In genomic region chr10:19945275-19945674, GRCh38 we compare ENCODE assay signal across 12 cellular contexts.
DNase-seq lines count a peak whose midpoint lies in the region; TF ChIP-seq lines count a peak whose summit lies in the region.
"Had no signal": no experiment of that assay in that cellular context is flagged by ENCODE, and none has a peak within 500 bp of the region (broad histone marks: within the 10 kb centered on the region; RNA-seq: fewer than 3 reads in every experiment).

No MANE protein-coding gene starts in this region.

- intact Hi-C loops in dorsolateral prefrontal cortex (cut with DNase I), result no loop called here
- intact Hi-C loops in testis (cut with DNase I; ENCODE audit: low total_unique reads), result no loop called here

- H3K4me1 ChIP-seq in testis, result peaks cover 35% of the 10 kb centered on the region

- no peaks in the 10 kb centered on the region for H3K27me3 ChIP-seq in dorsolateral prefrontal cortex
- H3K27me3 ChIP-seq in testis, result no peaks in the 10 kb centered on the region

- no peak for TF ChIP-seq CTCF in dorsolateral prefrontal cortex (IDR thresholded peaks at IDR 0.05 in 54 of 56, conservative IDR thresholded peaks at IDR 0.05 in 2 of 56; ENCODE audit: low read depth in 1 of 56, partially characterized antibody in 56 of 56)
- TF ChIP-seq CTCF in testis (IDR thresholded peaks at IDR 0.05), result no peak

- H3K36me3 ChIP-seq in testis (ENCODE audit: low read depth, missing control alignments), result no peaks in the 10 kb centered on the region

- no peak for TF ChIP-seq POLR2A in testis (IDR thresholded peaks at IDR 0.05)

- H3K27ac ChIP-seq in dorsolateral prefrontal cortex (peak overlapping the region in 52 of 59 donors; percentile 3 to 79 (median 44)), testis (peak overlapping the region in 1 of 2 donors; percentile 18)
- H3K27ac ChIP-seq: RWPE1 had no signal

- H3K4me3 ChIP-seq in dorsolateral prefrontal cortex, result no peak overlapping the region
- H3K4me3 ChIP-seq in testis, result no peak overlapping the region

- in situ Hi-C loops in ACHN (cut with HindIII; ENCODE audit: low pct_ligation_motif_present, low pct_unique_long_range_greater_than_20kb, low sequenced_read_pairs), result no loop called here

- WGBS in testis, 2 donors, result 41 to 48% methylated on average over 2 of the region's 2 CpGs

- H3K9me3 ChIP-seq in testis, result no peaks in the 10 kb centered on the region

- peak; percentile 76 to 92 for DNase-seq in NCI-H446 (lab: John Stamatoyannopoulos, UW)
- peak in 1 of 10 donors; percentile 23 for DNase-seq in dorsolateral prefrontal cortex
- DNase-seq in mucosa of gallbladder (ENCODE audit: low spot score), result peak; percentile 45
- DNase-seq in testis, result peak; percentile 41
- DNase-seq in SKM-1 treated with dmso at 0.1 percent for 144 hours (lab: John Stamatoyannopoulos, UW; ENCODE audit: unreplicated experiment), result no peak
- no peak for DNase-seq in NOMO-1 (lab: John Stamatoyannopoulos, UW; ENCODE audit: unreplicated experiment in 2 of 2)
- no peak for DNase-seq in HPDE6-E6E7 (ENCODE audit: extremely low spot score)
- DNase-seq in ACHN, result no peak
- DNase-seq: activated CD4-positive, alpha-beta T cell treated with anti-CD3 and anti-CD28 coated beads, Interleukin-2, amount 50 U/mL, for 4 hours; DND-41; NCI-H82 had no signal

Comparison
In these comparisons a context has a peak if more than half of its experiments do, and no peak if none do; other contexts are left out.
1. DNase-seq: peak in NCI-H446 (2 of 2), mucosa of gallbladder (single experiment) and testis (single experiment); none in SKM-1 treated with dmso at 0.1 percent for 144 hours (single experiment), NOMO-1 (0 of 2), HPDE6-E6E7 (single experiment) and ACHN (single experiment).